In the genomic region with DNA sequence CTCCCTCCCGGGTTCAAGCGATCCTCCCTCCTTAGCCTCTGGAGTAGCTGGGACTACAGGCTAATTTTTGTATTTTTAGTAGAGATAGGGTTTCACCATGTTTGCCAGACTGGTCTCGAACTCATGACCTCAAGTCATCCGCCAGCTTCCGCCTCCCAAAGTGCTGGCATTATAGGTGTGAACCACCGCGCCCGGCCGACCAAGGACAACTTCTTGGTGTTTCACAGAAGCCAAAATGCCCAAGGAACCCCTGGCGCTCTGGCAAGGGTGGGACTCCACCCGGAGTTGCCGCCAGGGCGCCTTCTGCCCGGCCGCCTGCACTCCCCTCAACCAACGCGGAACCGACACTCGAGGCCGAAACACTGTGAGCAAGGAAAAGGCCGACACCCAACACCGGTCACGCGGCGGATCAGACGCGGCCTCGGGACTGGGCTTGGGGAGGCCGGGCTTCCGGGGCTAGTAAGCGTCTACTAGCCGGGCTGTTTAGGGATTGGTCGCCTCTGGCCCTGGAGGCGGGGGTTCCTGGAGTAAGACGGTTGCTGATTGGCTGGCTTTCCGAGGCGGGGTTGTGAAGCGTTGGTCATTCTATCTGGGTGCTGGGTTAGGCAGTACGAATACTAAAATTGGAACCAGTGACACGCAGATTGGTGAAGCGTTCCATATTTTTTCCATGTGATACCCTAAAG, we compare ENCODE assay signal across 7 cellular contexts. TPM values are rescaled to one million over a fixed set of nuclear protein-coding genes. Genes with fewer than 3 reads are reported as not detected.
DNase-seq lines count a peak whose midpoint lies in the region; ATAC-seq and TF ChIP-seq lines count a peak whose summit lies in the region.

No MANE protein-coding gene starts in this region.

- H3K27me3 ChIP-seq in adipocyte (replicated peaks; ENCODE audit: control insufficient read depth, insufficient read depth, low read length): no peaks in the 10 kb centered on the region
- H3K27me3 ChIP-seq in cardiac muscle cell: no peaks in the 10 kb centered on the region
- H3K27me3 ChIP-seq in suprapubic skin: no peaks in the 10 kb centered on the region

- H3K9me3 ChIP-seq in adipocyte (ENCODE audit: control insufficient read depth, low read length) (no peaks in the 10 kb centered on the region), cardiac muscle cell (ENCODE audit: low read depth) (no peaks in the 10 kb centered on the region), suprapubic skin (no peaks in the 10 kb centered on the region)

- no peaks in the 10 kb centered on the region for H3K27me3 Mint-ChIP-seq in osteocyte (ENCODE audit: unreplicated experiment)

- TF ChIP-seq POLR2A in suprapubic skin (IDR thresholded peaks at IDR 0.05): peak in 1 of 2 donors; percentile 13

- peak overlapping the region; percentile 84 for H3K9ac ChIP-seq in adipocyte (ENCODE audit: low read length)

- no peaks in the 10 kb centered on the region for H3K36me3 ChIP-seq in adipocyte (ENCODE audit: control insufficient read depth, insufficient read depth, low read length, severe bottlenecking)
- H3K36me3 ChIP-seq in cardiac muscle cell: no peaks in the 10 kb centered on the region
- no peaks in the 10 kb centered on the region for H3K36me3 ChIP-seq in suprapubic skin

- 13% methylated on average over 38 of the region's 41 CpGs for WGBS in suprapubic skin

- H3K27ac ChIP-seq in cardiac muscle cell (peak overlapping the region; percentile 17), suprapubic skin (peak overlapping the region; percentile 90)

- H3K4me3 ChIP-seq in adipocyte (ENCODE audit: low read length) (peak overlapping the region; percentile 74), cardiac muscle cell (peak overlapping the region; percentile 6), suprapubic skin (peak overlapping the region; percentile 38)

- H3K4me1 Mint-ChIP-seq in osteocyte (ENCODE audit: unreplicated experiment): peaks cover 14% of the 10 kb centered on the region

- peak overlapping the region; percentile 80 for H3K27ac Mint-ChIP-seq in osteocyte (ENCODE audit: unreplicated experiment)

- ATAC-seq in GM18909 (IDR thresholded peaks at IDR 0.05; ENCODE audit: poor library complexity, unreplicated experiment): peak; percentile 81
- ATAC-seq in HG03196 (IDR thresholded peaks at IDR 0.05; ENCODE audit: unreplicated experiment): peak; percentile 89
- ATAC-seq in SK-N-SH treated with all-trans-retinoic acid at 6 μM for 48 hours: peak; percentile 95

- peak overlapping the region; percentile 52 for H3K4me3 Mint-ChIP-seq in osteocyte (ENCODE audit: unreplicated experiment)

- H3K36me3 Mint-ChIP-seq in osteocyte (ENCODE audit: unreplicated experiment): peaks cover 4% of the 10 kb centered on the region

- DNase-seq in adipocyte (ENCODE audit: low read depth) (peak; percentile 93), cardiac muscle cell (ENCODE audit: low read depth in 1 of 2, low spot score in 1 of 2) (peak; percentile 95 to 99), osteocyte (ENCODE audit: extremely low spot score, unreplicated experiment) (peak; percentile 94), suprapubic skin (ENCODE audit: low spot score in 2 of 2) (peak; percentile 99)

- TF ChIP-seq CTCF in cardiac muscle cell (IDR thresholded peaks at IDR 0.05; ENCODE audit: low read depth, low read length) (no peak), osteocyte (IDR thresholded peaks at IDR 0.05) (no peak), suprapubic skin (IDR thresholded peaks at IDR 0.05) (peak in 1 of 2 donors; percentile 41)

- H3K4me1 ChIP-seq in adipocyte (ENCODE audit: control insufficient read depth, insufficient read depth, low read length): peaks cover 18% of the 10 kb centered on the region
- H3K4me1 ChIP-seq in cardiac muscle cell (ENCODE audit: low read depth): no peaks in the 10 kb centered on the region
- H3K4me1 ChIP-seq in suprapubic skin: peaks cover 28% of the 10 kb centered on the region

- H3K9me3 Mint-ChIP-seq in osteocyte (ENCODE audit: unreplicated experiment): no peaks in the 10 kb centered on the region

- TF ChIP-seq EP300 in suprapubic skin (IDR thresholded peaks at IDR 0.05): no peak

TF ChIP-seq in SK-N-SH treated with all-trans-retinoic acid at 6 μM for 48 hours, 23 proteins besides CTCF, POLR2A, EP300 and RAD21 (continues in another document):
- TF ChIP-seq TSHZ2 (CRISPR knock-in tag; IDR thresholded peaks at IDR 0.05) (no peak), ZC3H10 (CRISPR knock-in tag; IDR thresholded peaks at IDR 0.05) (no peak), ZNF70 (CRISPR knock-in tag; IDR thresholded peaks at IDR 0.05) (no peak), RARB (CRISPR knock-in tag; IDR thresholded peaks at IDR 0.05) (no peak), ISL1 (CRISPR knock-in tag; IDR thresholded peaks at IDR 0.05) (no peak), GLIS3 (CRISPR knock-in tag; IDR thresholded peaks at IDR 0.05) (no peak), SNAI2 (CRISPR knock-in tag; IDR thresholded peaks at IDR 0.05) (no peak; the same call in 1 of the 2 replicates), ZNF8 (CRISPR knock-in tag; IDR thresholded peaks at IDR 0.05) (no peak)
- TF ChIP-seq, protein P1, sequence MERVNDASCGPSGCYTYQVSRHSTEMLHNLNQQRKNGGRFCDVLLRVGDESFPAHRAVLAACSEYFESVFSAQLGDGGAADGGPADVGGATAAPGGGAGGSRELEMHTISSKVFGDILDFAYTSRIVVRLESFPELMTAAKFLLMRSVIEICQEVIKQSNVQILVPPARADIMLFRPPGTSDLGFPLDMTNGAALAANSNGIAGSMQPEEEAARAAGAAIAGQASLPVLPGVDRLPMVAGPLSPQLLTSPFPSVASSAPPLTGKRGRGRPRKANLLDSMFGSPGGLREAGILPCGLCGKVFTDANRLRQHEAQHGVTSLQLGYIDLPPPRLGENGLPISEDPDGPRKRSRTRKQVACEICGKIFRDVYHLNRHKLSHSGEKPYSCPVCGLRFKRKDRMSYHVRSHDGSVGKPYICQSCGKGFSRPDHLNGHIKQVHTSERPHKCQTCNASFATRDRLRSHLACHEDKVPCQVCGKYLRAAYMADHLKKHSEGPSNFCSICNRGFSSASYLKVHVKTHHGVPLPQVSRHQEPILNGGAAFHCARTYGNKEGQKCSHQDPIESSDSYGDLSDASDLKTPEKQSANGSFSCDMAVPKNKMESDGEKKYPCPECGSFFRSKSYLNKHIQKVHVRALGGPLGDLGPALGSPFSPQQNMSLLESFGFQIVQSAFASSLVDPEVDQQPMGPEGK (CRISPR knock-in tag; IDR thresholded peaks at IDR 0.05; ENCODE audit: borderline replicate concordance): no peak
- TF ChIP-seq, protein P2, sequence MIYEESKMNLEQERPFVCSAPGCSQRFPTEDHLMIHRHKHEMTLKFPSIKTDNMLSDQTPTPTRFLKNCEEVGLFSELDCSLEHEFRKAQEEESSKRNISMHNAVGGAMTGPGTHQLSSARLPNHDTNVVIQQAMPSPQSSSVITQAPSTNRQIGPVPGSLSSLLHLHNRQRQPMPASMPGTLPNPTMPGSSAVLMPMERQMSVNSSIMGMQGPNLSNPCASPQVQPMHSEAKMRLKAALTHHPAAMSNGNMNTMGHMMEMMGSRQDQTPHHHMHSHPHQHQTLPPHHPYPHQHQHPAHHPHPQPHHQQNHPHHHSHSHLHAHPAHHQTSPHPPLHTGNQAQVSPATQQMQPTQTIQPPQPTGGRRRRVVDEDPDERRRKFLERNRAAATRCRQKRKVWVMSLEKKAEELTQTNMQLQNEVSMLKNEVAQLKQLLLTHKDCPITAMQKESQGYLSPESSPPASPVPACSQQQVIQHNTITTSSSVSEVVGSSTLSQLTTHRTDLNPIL (CRISPR knock-in tag; IDR thresholded peaks at IDR 0.05; ENCODE audit: low read depth): no peak

RNA-seq across cellular contexts. Expression of gene CFAP157, which starts 7.7 kb away (rescaled TPM):
- total RNA-seq in cardiac muscle cell (0.81 and 0.86 TPM in 2 replicates), osteocyte (0.24 TPM in 1 of 2 replicates, not detected in the other), suprapubic skin (under 1 TPM in 2 of 4 donors, not detected in 2; 0.24 to 0.57 TPM)
- 0.40 and 0.76 TPM in 2 replicates for polyA plus RNA-seq in cardiac muscle cell

RNA-seq across cellular contexts. Expression of gene PTRH1, which starts 16.3 kb away (rescaled TPM):
- 23.7 and 24.4 TPM in 2 replicates for total RNA-seq in cardiac muscle cell
- 27.5 and 34.4 TPM in 2 replicates for polyA plus RNA-seq in cardiac muscle cell
- total RNA-seq in osteocyte: 10.6 and 10.7 TPM in 2 replicates
- total RNA-seq in suprapubic skin: 10 to 100 TPM in 3 of 4 donors, 1 to 10 TPM in 1; 7.4 to 58.4 (median 41.6) TPM

RNA-seq across cellular contexts. Expression of gene TTC16, which starts 16.8 kb away (rescaled TPM):
- 0.06 TPM in 1 of 2 replicates, not detected in the other for total RNA-seq in cardiac muscle cell
- polyA plus RNA-seq in cardiac muscle cell: not detected in 2 replicates
- not detected in 2 replicates for total RNA-seq in osteocyte
- under 1 TPM in 2 of 4 donors, not detected in 2; 0.16 to 0.21 TPM for total RNA-seq in suprapubic skin

RNA-seq across cellular contexts. Expression of gene TOR2A, which starts 36.0 kb away (rescaled TPM):
- 22.8 and 29.2 TPM in 2 replicates for total RNA-seq in cardiac muscle cell
- polyA plus RNA-seq in cardiac muscle cell: 20.6 and 25.7 TPM in 2 replicates
- 9.3 and 11.5 TPM in 2 replicates for total RNA-seq in osteocyte
- total RNA-seq in suprapubic skin: 10 to 100 TPM; 16.1 to 24.3 (median 19.3) TPM

Comparison
In these comparisons a context has a peak if more than half of its experiments do, and no peak if none do; other contexts are left out.
1. Peak in every context shown above with its lines: DNase-seq, ATAC-seq, H3K4me3 ChIP-seq and H3K27ac ChIP-seq.
2. H3K4me3 ChIP-seq: peak in every context shown above with its lines; median percentile 74 in adipocyte; 38 in suprapubic skin; 6 in cardiac muscle cell.